In genomic region chr17:65554568-65555223, GRCh38 we compare ENCODE assay signal across 10 cellular contexts. TPM values are rescaled to one million over a fixed set of nuclear protein-coding genes. Genes with fewer than 3 reads are reported as not detected.
DNase-seq lines count a peak whose midpoint lies in the region; ATAC-seq, FAIRE-seq and TF ChIP-seq lines count a peak whose summit lies in the region.
"Had no signal": no experiment of that assay in that cellular context is flagged by ENCODE, and none has a peak within 500 bp of the region (broad histone marks: within the 10 kb centered on the region; RNA-seq: fewer than 3 reads in every experiment).

No MANE protein-coding gene starts in this region.

- H3K27ac Mint-ChIP-seq in activated CD4-positive, alpha-beta T cell treated with anti-CD3 and anti-CD28 coated beads for 36 hours = no peak overlapping the region

- peak overlapping the region; percentile 48 for H3K4me3 Mint-ChIP-seq in activated CD4-positive, alpha-beta T cell treated with anti-CD3 and anti-CD28 coated beads for 36 hours

- no peaks in the 10 kb centered on the region for H3K9me3 ChIP-seq in upper lobe of right lung

- DNase-seq in activated CD4-positive, alpha-beta T cell treated with anti-CD3 and anti-CD28 coated beads for 36 hours = no peak
- no peak for DNase-seq in activated CD4-positive, alpha-beta T cell treated with anti-CD3 and anti-CD28 coated beads for 4 hours
- DNase-seq in bronchial epithelial cell (ENCODE audit: low read depth) (no peak), left lobe of liver (ENCODE audit: low spot score) (no peak), upper lobe of right lung (no peak), NCI-H146 treated with DMSO at 0.1 percent for 48 hours (lab: John Stamatoyannopoulos, UW; ENCODE audit: unreplicated experiment) (no peak)
- DNase-seq in activated CD4-positive, CD25-positive, alpha-beta regulatory T cell treated with anti-CD3 and anti-CD28 coated beads, Interleukin-2, amount 50 U/mL, for 72 hours = no peak
- DNase-seq in stimulated activated CD4-positive, alpha-beta T cell treated with anti-CD3 and anti-CD28 coated beads, Interleukin-4, amount 100 ng/mL, for 4 hours = no peak
- DNase-seq: activated CD4-positive, alpha-beta T cell treated with anti-CD3 and anti-CD28 coated beads, Interleukin-2, amount 50 U/mL, for 4 hours; MV-4-11 had no signal

- no peaks in the 10 kb centered on the region for H3K36me3 ChIP-seq in bronchial epithelial cell (ENCODE audit: control insufficient read depth, insufficient read depth, low read length)
- H3K36me3 ChIP-seq in upper lobe of right lung = peaks cover 7% of the 10 kb centered on the region

- peak; percentile 17 for TF ChIP-seq CTCF in bronchial epithelial cell (IDR thresholded peaks at IDR 0.05; ENCODE audit: insufficient read depth, low read length, severe bottlenecking)
- peak; percentile 25 for TF ChIP-seq CTCF in upper lobe of right lung (IDR thresholded peaks at IDR 0.05)

- CTCF ChIA-PET in activated CD4-positive, alpha-beta T cell treated with anti-CD3 and anti-CD28 coated beads for 36 hours (lab: Charles Lee) = interaction anchor here (0.6 to 1.7 kb wide), 3 partner anchors 10 to 277 kb away, joined by 3 to 7 read pairs (median 4); no protein-coding TSS in a partner anchor

- POLR2A ChIA-PET in activated CD4-positive, alpha-beta T cell treated with anti-CD3 and anti-CD28 coated beads for 36 hours (lab: Charles Lee) = no interaction called here

- peaks cover 30% of the 10 kb centered on the region for H3K27me3 ChIP-seq in bronchial epithelial cell (ENCODE audit: control insufficient read depth, insufficient read depth, low read length)
- no peaks in the 10 kb centered on the region for H3K27me3 ChIP-seq in upper lobe of right lung

- no peak overlapping the region for H3K27ac ChIP-seq in upper lobe of right lung

- ATAC-seq in activated CD4-positive, alpha-beta T cell treated with anti-CD3 and anti-CD28 coated beads for 36 hours = no peak
- peak; percentile 36 for ATAC-seq in left lobe of liver
- no peak for ATAC-seq in upper lobe of right lung

- intact Hi-C loops in activated CD4-positive, alpha-beta T cell treated with anti-CD3 and anti-CD28 coated beads for 36 hours (cut with DNase I, micrococcal nuclease) = loop anchor here (5.0 kb wide), 2 partner anchors 103 to 433 kb away; no protein-coding TSS in a partner anchor
- intact Hi-C loops in upper lobe of right lung (cut with DNase I) = loop anchor here (10.0 kb wide), 2 partner anchors 90 to 270 kb away; no protein-coding TSS in a partner anchor

- peaks cover 42% of the 10 kb centered on the region for H3K4me1 Mint-ChIP-seq in activated CD4-positive, alpha-beta T cell treated with anti-CD3 and anti-CD28 coated beads for 36 hours

- no peak for FAIRE-seq in bronchial epithelial cell (lab: Jason Lieb, UNC)

- H3K9me3 Mint-ChIP-seq in activated CD4-positive, alpha-beta T cell treated with anti-CD3 and anti-CD28 coated beads for 36 hours (ENCODE audit: low read depth) = no peaks in the 10 kb centered on the region

- peaks cover 5% of the 10 kb centered on the region for H3K36me3 Mint-ChIP-seq in activated CD4-positive, alpha-beta T cell treated with anti-CD3 and anti-CD28 coated beads for 36 hours (ENCODE audit: low read depth)

- peaks cover 4% of the 10 kb centered on the region for H3K27me3 Mint-ChIP-seq in activated CD4-positive, alpha-beta T cell treated with anti-CD3 and anti-CD28 coated beads for 36 hours

- peaks cover 44% of the 10 kb centered on the region for H3K4me1 ChIP-seq in upper lobe of right lung

- H3K4me3 ChIP-seq in bronchial epithelial cell (ENCODE audit: low read depth, low read length) = no peak overlapping the region
- H3K4me3 ChIP-seq in upper lobe of right lung = no peak overlapping the region

RNA-seq across cellular contexts. Expression of gene AXIN2, which starts 6.8 kb away (rescaled TPM):
- 1 to 10 TPM; 2.6 to 3.0 TPM for total RNA-seq in activated CD4-positive, alpha-beta T cell treated with anti-CD3 and anti-CD28 coated beads for 36 hours
- total RNA-seq in bronchial epithelial cell (under 0.01 TPM in 1 of 2 replicates, not detected in the other), left lobe of liver (3.6 TPM), upper lobe of right lung (63.6 TPM)

Comparison
In these comparisons a context has a peak if more than half of its experiments do, and no peak if none do; other contexts are left out.
1. RNA of gene AXIN2, which starts 6.8 kb away (total RNA-seq): 63.6 TPM in upper lobe of right lung (single experiment); 3.6 TPM in left lobe of liver (single experiment), 2.6 to 3.0 TPM in activated CD4-positive, alpha-beta T cell treated with anti-CD3 and anti-CD28 coated beads for 36 hours and under 0.01 TPM in bronchial epithelial cell; every median in the first group is over 10 times any median in the second.